In the genomic region with DNA sequence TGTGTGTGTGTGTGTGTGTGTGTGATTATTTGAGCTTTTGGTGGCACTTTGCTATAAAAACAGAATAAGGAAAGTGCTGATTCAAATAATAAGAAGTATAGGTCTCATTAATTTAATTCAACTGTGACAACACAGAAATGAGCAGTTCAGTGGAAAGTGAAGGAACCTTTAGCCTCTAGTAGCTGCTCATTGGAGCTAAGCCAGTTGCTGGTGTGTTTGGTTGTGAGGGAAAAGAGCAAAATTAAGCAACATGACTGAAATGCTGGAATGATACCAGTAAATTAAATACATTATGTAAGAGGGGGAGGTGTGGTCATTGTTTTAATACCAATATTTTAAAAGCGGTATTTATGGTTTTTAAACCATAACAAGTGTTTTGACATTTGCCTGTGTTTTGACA, we compare ENCODE assay signal across 23 cellular contexts.
"Had no signal": no experiment of that assay in that cellular context is flagged by ENCODE, and none has a peak within 500 bp of the region (broad histone marks: within the 10 kb centered on the region; RNA-seq: fewer than 3 reads in every experiment).

No MANE protein-coding gene starts in this region.

- H3K4me3 ChIP-seq: SJSA1, SK-N-MC had no signal

- H3K27ac ChIP-seq: HL-60, SJSA1, SK-N-MC had no signal

- H3K27me3 ChIP-seq: SJSA1 had no signal

- FAIRE-seq: HTR-8/SVneo, RCC 7860 had no signal

- DNase-seq: IMR-90, Karpas-422, KG1, MM.1S, NCI-H1092 treated with DMSO at 0.1 percent for 48 hours, NCI-H1436, NCI-H187, NCI-H2029, NCI-H2081 treated with DMSO at 0.1 percent for 48 hours, NCI-H2171, NCI-H226, NCI-H446, NCI-H510A, NCI-H526, NCI-H82, Right ventricle myocardium superior, RPMI8226, SIG-M5 had no signal

- H3K36me3 ChIP-seq: SJSA1 had no signal

- H3K9me3 ChIP-seq: SJSA1 had no signal
